ENCODE assay signal across 1 cellular context in the genomic region with DNA sequence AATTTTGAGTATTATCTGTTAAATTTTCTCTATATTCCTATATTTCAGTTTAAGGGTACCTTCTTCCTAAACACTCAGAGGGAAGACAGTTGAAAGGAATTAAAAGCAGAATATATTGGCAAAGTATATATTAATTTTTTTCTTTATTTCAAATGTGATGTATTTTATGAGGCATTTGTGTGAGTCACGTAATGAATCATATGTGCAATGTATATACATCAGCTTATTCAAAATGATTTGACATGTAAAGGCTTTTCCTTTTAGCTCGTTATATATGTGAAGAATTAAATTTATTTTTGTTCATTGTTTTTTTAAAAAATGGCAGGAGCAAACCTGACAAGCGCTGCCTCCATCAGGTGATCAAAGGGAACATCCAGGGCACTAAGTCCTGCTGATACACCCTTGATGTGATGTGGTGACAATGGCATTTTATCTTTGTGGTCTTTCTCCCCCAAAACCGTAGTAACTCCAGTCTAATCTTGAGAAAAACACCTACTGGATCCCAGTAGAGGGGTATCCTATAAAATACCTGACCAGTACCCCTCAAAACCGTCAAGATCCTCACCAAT.
TF ChIP-seq lines count a peak whose summit lies in the region.

No MANE protein-coding gene starts in this region.

TF ChIP-seq in SK-N-SH treated with all-trans-retinoic acid at 6 μM for 48 hours, 23 proteins besides CTCF, POLR2A, EP300 and RAD21 (continued from another document):
- no peak for TF ChIP-seq TSHZ2 (CRISPR knock-in tag; IDR thresholded peaks at IDR 0.05)
